Comparison of ENCODE assay signal across 8 cellular contexts in genomic region chr1:66276229-66276628, GRCh38.
DNase-seq lines count a peak whose midpoint lies in the region; ATAC-seq and TF ChIP-seq lines count a peak whose summit lies in the region.

No MANE protein-coding gene starts in this region.

- no peak overlapping the region for H3K4me3 Mint-ChIP-seq in brain

- CTCF ChIA-PET in GM10248 (lab: Yijun Ruan, JAX) = interaction anchor here (0.9 to 2.6 kb wide), 10 partner anchors 9 to 170 kb away, joined by 3 to 12 read pairs (median 6); no protein-coding TSS in a partner anchor

- H3K36me3 Mint-ChIP-seq in brain = no peaks in the 10 kb centered on the region

- peak; percentile 44 for DNase-seq in GM10248 (ENCODE audit: extremely low spot score)
- DNase-seq in HuH-7.5 (ENCODE audit: low spot score) = no peak
- no peak for DNase-seq in NCI-H1694 treated with DMSO at 0.1 percent for 48 hours (lab: John Stamatoyannopoulos, UW)
- DNase-seq in AML-193 (lab: John Stamatoyannopoulos, UW) = no peak
- DNase-seq in NCI-H1417 (lab: John Stamatoyannopoulos, UW) = no peak

- no peak for TF ChIP-seq CTCF in GM10248 (IDR thresholded peaks at IDR 0.05; ENCODE audit: control extremely low read depth, extremely low read depth, low read depth, missing control alignments)
- TF ChIP-seq CTCF in brain (conservative IDR thresholded peaks at IDR 0.05) = no peak

- POLR2A ChIA-PET in GM10248 (lab: Yijun Ruan, JAX) = no interaction called here

- peaks cover 83% of the 10 kb centered on the region for H3K4me1 Mint-ChIP-seq in brain

- H3K9me3 Mint-ChIP-seq in brain = no peaks in the 10 kb centered on the region

- H3K27ac Mint-ChIP-seq in brain = peak overlapping the region in 3 of 5 experiments; percentile 52 to 92 (median 88)

- H3K27me3 Mint-ChIP-seq in brain = peaks cover 6% of the 10 kb centered on the region

- ATAC-seq in GM19397 (IDR thresholded peaks at IDR 0.05; ENCODE audit: unreplicated experiment) (peak; percentile 64), HG03196 (IDR thresholded peaks at IDR 0.05; ENCODE audit: unreplicated experiment) (peak; percentile 72)
